Comparison of ENCODE assay signal across 8 cellular contexts in genomic region chr17:8226536-8227237, GRCh38. TPM values are rescaled to one million over a fixed set of nuclear protein-coding genes. Genes with fewer than 3 reads are reported as not detected.
DNase-seq lines count a peak whose midpoint lies in the region; ATAC-seq and TF ChIP-seq lines count a peak whose summit lies in the region.

No MANE protein-coding gene starts in this region.

- peak overlapping the region; percentile 55; the same call in 1 of the 2 replicates for H3K9ac ChIP-seq in SK-N-SH

- no peak for TF ChIP-seq CTCF in BE2C (IDR thresholded peaks at IDR 0.05; ENCODE audit: low read depth, low read length)
- TF ChIP-seq CTCF in SK-N-SH (IDR thresholded peaks at IDR 0.05): no peak

- peak overlapping the region; percentile 82 to 95 for H3K27ac ChIP-seq in SK-N-SH (ENCODE audit: low read depth in 2 of 2, low read length in 1 of 2)
- peak overlapping the region in 17 of 21 experiments; percentile 19 to 72 (median 54) for H3K27ac ChIP-seq in skin epidermis

- 0 out of 2 replicates have a peak, but pooled peaks cover 4% of the 10 kb centered on the region for H4K20me1 ChIP-seq in SK-N-SH (ENCODE audit: insufficient read depth)

- H3K4me2 ChIP-seq in SK-N-SH: peak overlapping the region; percentile 60

- no peaks in the 10 kb centered on the region for H3K27me3 ChIP-seq in BE2C
- H3K27me3 ChIP-seq in SK-N-SH (ENCODE audit: insufficient read depth): no peaks in the 10 kb centered on the region

- no peak for TF ChIP-seq RAD21 in SK-N-SH (IDR thresholded peaks at IDR 0.05; ENCODE audit: low read length)

- H3K79me2 ChIP-seq in SK-N-SH (ENCODE audit: insufficient read depth): no peaks in the 10 kb centered on the region

- H3K9me3 Mint-ChIP-seq in central memory CD8-positive, alpha-beta T cell: peaks cover 6% of the 10 kb centered on the region

- H3K4me3 Mint-ChIP-seq in central memory CD8-positive, alpha-beta T cell: peak overlapping the region; percentile 77

- H3K9me2 ChIP-seq in SK-N-SH: no peaks in the 10 kb centered on the region

- H3F3A ChIP-seq in SK-N-SH (replicated peaks; ENCODE audit: insufficient read depth): peaks cover 40% of the 10 kb centered on the region

- no peak for ATAC-seq in central memory CD8-positive, alpha-beta T cell (replicated peaks; ENCODE audit: extremely low read depth, poor library complexity, severe bottlenecking)
- no peak for ATAC-seq in HG03159 (IDR thresholded peaks at IDR 0.05; ENCODE audit: unreplicated experiment)

- peak overlapping the region; percentile 98 for H3K27ac Mint-ChIP-seq in central memory CD8-positive, alpha-beta T cell (ENCODE audit: low read depth)

- H3K36me3 ChIP-seq in BE2C: peaks cover 6% of the 10 kb centered on the region; the same call in 1 of the 2 replicates
- H3K36me3 ChIP-seq in SK-N-SH (replicated peaks in 1 of 2; ENCODE audit: control insufficient read depth in 1 of 2, insufficient read depth in 2 of 2, low read length in 1 of 2): peaks cover 12 to 34% of the 10 kb centered on the region in 2 experiments

- H3K9me3 ChIP-seq in BE2C (no peaks in the 10 kb centered on the region), SK-N-SH (no peaks in the 10 kb centered on the region)

- H3K4me3 ChIP-seq in BE2C (ENCODE audit: low read depth, low read length): peak overlapping the region; percentile 57
- H3K4me3 ChIP-seq in SK-N-SH (ENCODE audit: low read depth in 2 of 2, low read length in 1 of 2): peak overlapping the region; percentile 55
- H3K4me3 ChIP-seq in skin epidermis: peak overlapping the region in 4 of 7 experiments; percentile 6 to 21 (median 14)

- DNase-seq in BE2C (peak; percentile 66), HEK293T (ENCODE audit: extremely low spot score) (peak; percentile 59), SK-N-SH (peak; percentile 65), inferior parietal cortex (ENCODE audit: extremely low spot score) (peak; percentile 88), DMS79 treated with DMSO at 0.1 percent for 48 hours (lab: John Stamatoyannopoulos, UW) (no peak)
- DNase-seq in central memory CD8-positive, alpha-beta T cell (ENCODE audit: low spot score in 2 of 2): peak in 1 of 2 donors; percentile 38

- WGBS in SK-N-SH (ENCODE audit: low lambda C conversion rate): 4% methylated on average over 31 of the region's 32 CpGs

- CTCF ChIA-PET in HEK293T (lab: Yijun Ruan, JAX): interaction anchor here (1.2 kb wide), 1 partner anchor 107 kb away, joined by 3 read pairs; no protein-coding TSS in a partner anchor
- CTCF ChIA-PET in SK-N-SH (lab: Yijun Ruan, JAX): interaction anchor here (1.0 to 6.5 kb wide), 6 partner anchors 22 to 153 kb away, joined by 3 to 55 read pairs (median 5); partner anchors contain the start of genes BORCS6, PFAS and RANGRF

- H3K27me3 Mint-ChIP-seq in central memory CD8-positive, alpha-beta T cell: peaks cover 23% of the 10 kb centered on the region

- no peak overlapping the region for H2AFZ ChIP-seq in SK-N-SH (ENCODE audit: low read depth)

- peaks cover 65% of the 10 kb centered on the region for H3K4me1 Mint-ChIP-seq in central memory CD8-positive, alpha-beta T cell

- POLR2A ChIA-PET in HEK293T (lab: Yijun Ruan, JAX) (interaction anchor here (0.8 to 9.9 kb wide), 8 partner anchors 9 to 70 kb away, joined by 3 to 135 read pairs (median 6); partner anchors contain the start of genes AURKB, BORCS6, CTC1 and PFAS), SK-N-SH (lab: Yijun Ruan, JAX) (interaction anchor here (0.6 to 1.4 kb wide), 6 partner anchors 9 to 107 kb away, joined by 3 to 7 read pairs (median 4); partner anchors contain the start of genes CTC1 and SLC25A35)

- H3K4me1 ChIP-seq in BE2C (no peaks in the 10 kb centered on the region), SK-N-SH (ENCODE audit: control insufficient read depth in 1 of 2, insufficient read depth in 2 of 2, low read depth in 1 of 2, low read length in 1 of 2) (peaks cover 8 to 23% of the 10 kb centered on the region in 2 experiments; a peak in 3 of 4 replicates)

- TF ChIP-seq EP300 in SK-N-SH (IDR thresholded peaks at IDR 0.05; ENCODE audit: borderline replicate concordance in 1 of 2, low read depth in 1 of 2, low read length in 1 of 2): peak in 1 of 2 experiments; percentile 23; a peak in 1 of 4 replicates

- peaks cover 79% of the 10 kb centered on the region for H3K36me3 Mint-ChIP-seq in central memory CD8-positive, alpha-beta T cell (ENCODE audit: insufficient read depth)

TF ChIP-seq in HEK293T, 16 proteins besides CTCF, POLR2A, EP300 and RAD21 (continues in another document):
- TF ChIP-seq TARDBP (IDR thresholded peaks at IDR 0.05) (no peak), NFRKB (IDR thresholded peaks at IDR 0.05) (peak; percentile 31; the same call in 1 of the 2 replicates), FOXM1 (IDR thresholded peaks at IDR 0.05; ENCODE audit: borderline replicate concordance) (no peak), HDGF (IDR thresholded peaks at IDR 0.05; ENCODE audit: borderline replicate concordance) (no peak), BHLHE40 (IDR thresholded peaks at IDR 0.05; ENCODE audit: borderline replicate concordance) (no peak), SUZ12 (IDR thresholded peaks at IDR 0.05) (no peak), CTBP1 (IDR thresholded peaks at IDR 0.05; ENCODE audit: borderline replicate concordance) (no peak), FOXA1 (IDR thresholded peaks at IDR 0.05) (no peak), PKNOX1 (IDR thresholded peaks at IDR 0.05) (peak; percentile 84), FOXK2 (IDR thresholded peaks at IDR 0.05) (no peak), SP1 (IDR thresholded peaks at IDR 0.05) (no peak), ARNT (IDR thresholded peaks at IDR 0.05) (no peak), LEF1 (IDR thresholded peaks at IDR 0.05; ENCODE audit: borderline replicate concordance) (no peak), ZNF384 (IDR thresholded peaks at IDR 0.05) (peak; percentile 75), ELF4 (IDR thresholded peaks at IDR 0.05) (peak; percentile 25; the same call in 1 of the 2 replicates)

TF ChIP-seq in SK-N-SH, 30 proteins besides CTCF, POLR2A, EP300 and RAD21 (continues in another document):
- TF ChIP-seq MEF2A (IDR thresholded peaks at IDR 0.05; ENCODE audit: borderline replicate concordance, low read depth): 0 out of 2 replicates have a peak, but pooled peaks have one; percentile 15
- TF ChIP-seq GABPA (IDR thresholded peaks at IDR 0.05; ENCODE audit: low read depth): peak; percentile 64
- no peak; the same call in 1 of the 2 replicates for TF ChIP-seq NRF1 (IDR thresholded peaks at IDR 0.05; ENCODE audit: low read depth, low read length)
- no peak for TF ChIP-seq YY1 (IDR thresholded peaks at IDR 0.05; ENCODE audit: low read depth)
- peak; percentile 66 for TF ChIP-seq RCOR1 (IDR thresholded peaks at IDR 0.05; ENCODE audit: low read length)
- TF ChIP-seq FOSL2 (IDR thresholded peaks at IDR 0.05; ENCODE audit: borderline replicate concordance, low read depth): peak; percentile 54
- 0 out of 2 replicates have a peak, but pooled peaks have one; percentile 19 for TF ChIP-seq USF1 (IDR thresholded peaks at IDR 0.05; ENCODE audit: borderline replicate concordance, low read depth)
- TF ChIP-seq CHD2 (IDR thresholded peaks at IDR 0.05; ENCODE audit: low read length, partially characterized antibody): peak; percentile 67
- TF ChIP-seq JUND (IDR thresholded peaks at IDR 0.05): peak; percentile 38
- TF ChIP-seq NFIC (IDR thresholded peaks at IDR 0.05; ENCODE audit: borderline replicate concordance): no peak
- TF ChIP-seq SIN3A (IDR thresholded peaks at IDR 0.05; ENCODE audit: borderline replicate concordance, low read depth, low read length): peak; percentile 38; the same call in 1 of the 2 replicates
- TF ChIP-seq MAX (IDR thresholded peaks at IDR 0.05; ENCODE audit: low read depth): peak; percentile 77
- 0 out of 2 replicates have a peak, but pooled peaks have one; percentile 22 for TF ChIP-seq TCF12 (IDR thresholded peaks at IDR 0.05)

RNA-seq across cellular contexts. Expression of gene AURKB, which starts 16.3 kb away (rescaled TPM):
- 10.7 TPM for polyA plus RNA-seq in BE2C (2012; ENCODE audit: insufficient read depth, insufficient read length, low read depth)
- polyA plus RNA-seq in SK-N-SH (2012; rRNA removed): 28.8 and 43.9 TPM in 2 replicates
- polyA plus RNA-seq in SK-N-SH (2012; cell fraction: cytosol; rRNA removed): 23.4 and 32.0 TPM in 2 replicates
- polyA plus RNA-seq in SK-N-SH (2012; cell fraction: nucleus; rRNA removed): 104 and 168 TPM in 2 replicates

RNA-seq across cellular contexts. Expression of gene CTC1, which starts 21.2 kb away (rescaled TPM):
- polyA plus RNA-seq in BE2C (2012; ENCODE audit: insufficient read depth, insufficient read length, low read depth): 15.1 TPM
- polyA plus RNA-seq in SK-N-SH (2012; rRNA removed): 11.0 and 12.6 TPM in 2 replicates
- polyA plus RNA-seq in SK-N-SH (2012; cell fraction: cytosol; rRNA removed): 3.2 and 4.8 TPM in 2 replicates
- polyA plus RNA-seq in SK-N-SH (2012; cell fraction: nucleus; rRNA removed): 61.6 and 90.0 TPM in 2 replicates

RNA-seq across cellular contexts. Expression of gene PFAS, which starts 22.4 kb away (rescaled TPM):
- 56.0 TPM for polyA plus RNA-seq in BE2C (2012; ENCODE audit: insufficient read depth, insufficient read length, low read depth)
- 22.4 and 24.0 TPM in 2 replicates for polyA plus RNA-seq in SK-N-SH (2012; rRNA removed)
- 7.1 and 9.5 TPM in 2 replicates for polyA plus RNA-seq in SK-N-SH (2012; cell fraction: cytosol; rRNA removed)
- 91.9 and 99.7 TPM in 2 replicates for polyA plus RNA-seq in SK-N-SH (2012; cell fraction: nucleus; rRNA removed)

RNA-seq across cellular contexts. Expression of gene BORCS6, which starts 36.7 kb away (rescaled TPM):
- polyA plus RNA-seq in BE2C (2012; ENCODE audit: insufficient read depth, insufficient read length, low read depth): 23.4 TPM
- polyA plus RNA-seq in SK-N-SH (2012; rRNA removed): 3.7 and 4.3 TPM in 2 replicates
- polyA plus RNA-seq in SK-N-SH (2012; cell fraction: cytosol; rRNA removed): 2.1 and 3.5 TPM in 2 replicates
- 2.9 and 3.5 TPM in 2 replicates for polyA plus RNA-seq in SK-N-SH (2012; cell fraction: nucleus; rRNA removed)

RNA-seq across cellular contexts. Expression of gene TMEM107, which starts 50.5 kb away (rescaled TPM):
- polyA plus RNA-seq in BE2C (2012; ENCODE audit: insufficient read depth, insufficient read length, low read depth): 1.5 TPM
- 18.6 and 19.2 TPM in 2 replicates for polyA plus RNA-seq in SK-N-SH (2012; rRNA removed)
- 16.7 and 17.7 TPM in 2 replicates for polyA plus RNA-seq in SK-N-SH (2012; cell fraction: cytosol; rRNA removed)
- polyA plus RNA-seq in SK-N-SH (2012; cell fraction: nucleus; rRNA removed): 16.7 and 21.4 TPM in 2 replicates
